ENCODE assay signal across 8 cellular contexts in genomic region chr16:58249780-58250478, GRCh38. TPM values are rescaled to one million over a fixed set of nuclear protein-coding genes. Genes with fewer than 3 reads are reported as not detected.
DNase-seq lines count a peak whose midpoint lies in the region; ATAC-seq and TF ChIP-seq lines count a peak whose summit lies in the region.

No MANE protein-coding gene starts in this region.

- ATAC-seq in GM18858 (IDR thresholded peaks at IDR 0.05; ENCODE audit: unreplicated experiment) (peak; percentile 87), HG03060 (IDR thresholded peaks at IDR 0.05; ENCODE audit: low read depth, unreplicated experiment) (peak; percentile 52), left lobe of liver (peak; percentile 100)

- H3K9me3 ChIP-seq in AG04450 (ENCODE audit: control insufficient read depth, insufficient read depth, low read length), result no peaks in the 10 kb centered on the region; the same call in 1 of the 2 replicates

- H3K4me3 ChIP-seq in AG04450 (ENCODE audit: low read depth, low read length) (peak overlapping the region; percentile 68), choroid plexus epithelial cell (ENCODE audit: low read depth, low read length) (peak overlapping the region; percentile 72)

- CTCF ChIA-PET in AG04450 (lab: Charles Lee), result interaction anchor here (0.5 to 1.0 kb wide), 3 partner anchors 33 to 88 kb away, joined by 3 read pairs; no protein-coding TSS in a partner anchor

- H3K27me3 ChIP-seq in AG04450 (ENCODE audit: control insufficient read depth, insufficient read depth, low read length), result peaks cover 2% of the 10 kb centered on the region

- POLR2A ChIA-PET in AG04450 (lab: Yijun Ruan, JAX), result interaction anchor here (0.6 kb wide), 1 partner anchor 21 kb away, joined by 3 read pairs; no protein-coding TSS in a partner anchor

- TF ChIP-seq CTCF in AG04450 (IDR thresholded peaks at IDR 0.05; ENCODE audit: low read depth, low read length) (no peak), choroid plexus epithelial cell (conservative IDR thresholded peaks at IDR 0.05; ENCODE audit: low read depth, low read length) (no peak)

- DNase-seq in AG04450 (ENCODE audit: low read depth, low spot score) (no peak), NCI-H2227 (lab: John Stamatoyannopoulos, UW; ENCODE audit: unreplicated experiment) (peak; percentile 89), choroid plexus epithelial cell (ENCODE audit: low read depth) (peak; percentile 59), left lobe of liver (ENCODE audit: low spot score) (peak; percentile 88)
- DNase-seq in activated CD4-positive, alpha-beta T cell treated with anti-CD3 and anti-CD28 coated beads for 1 hour, result peak; percentile 77
- peak; percentile 84 for DNase-seq in stimulated activated CD4-positive, alpha-beta T cell treated with anti-CD3 and anti-CD28 coated beads, Interleukin-1b, Interleukin-23, amount 100 ng/mL, for 48 hours

- no peak overlapping the region for H3K27ac ChIP-seq in AG04450 (ENCODE audit: low read depth, low read length)

RNA-seq across cellular contexts. Expression of gene PRSS54, which starts 44.9 kb away (rescaled TPM):
- polyA plus RNA-seq in AG04450 (2011; rRNA removed), result not detected in 2 replicates
- polyA minus RNA-seq in AG04450 (2011; rRNA and poly(A)+ RNA removed), result 0.14 TPM in 1 of 2 replicates, not detected in the other
- not detected for total RNA-seq in left lobe of liver

RNA-seq across cellular contexts. Expression of gene CSNK2A2, which starts 52.0 kb away (rescaled TPM):
- polyA plus RNA-seq in AG04450 (2011; rRNA removed), result 43.8 and 48.8 TPM in 2 replicates
- 73.4 and 91.1 TPM in 2 replicates for polyA minus RNA-seq in AG04450 (2011; rRNA and poly(A)+ RNA removed)
- 25.6 TPM for total RNA-seq in left lobe of liver
